ENCODE assay signal across 8 cellular contexts in the genomic region with DNA sequence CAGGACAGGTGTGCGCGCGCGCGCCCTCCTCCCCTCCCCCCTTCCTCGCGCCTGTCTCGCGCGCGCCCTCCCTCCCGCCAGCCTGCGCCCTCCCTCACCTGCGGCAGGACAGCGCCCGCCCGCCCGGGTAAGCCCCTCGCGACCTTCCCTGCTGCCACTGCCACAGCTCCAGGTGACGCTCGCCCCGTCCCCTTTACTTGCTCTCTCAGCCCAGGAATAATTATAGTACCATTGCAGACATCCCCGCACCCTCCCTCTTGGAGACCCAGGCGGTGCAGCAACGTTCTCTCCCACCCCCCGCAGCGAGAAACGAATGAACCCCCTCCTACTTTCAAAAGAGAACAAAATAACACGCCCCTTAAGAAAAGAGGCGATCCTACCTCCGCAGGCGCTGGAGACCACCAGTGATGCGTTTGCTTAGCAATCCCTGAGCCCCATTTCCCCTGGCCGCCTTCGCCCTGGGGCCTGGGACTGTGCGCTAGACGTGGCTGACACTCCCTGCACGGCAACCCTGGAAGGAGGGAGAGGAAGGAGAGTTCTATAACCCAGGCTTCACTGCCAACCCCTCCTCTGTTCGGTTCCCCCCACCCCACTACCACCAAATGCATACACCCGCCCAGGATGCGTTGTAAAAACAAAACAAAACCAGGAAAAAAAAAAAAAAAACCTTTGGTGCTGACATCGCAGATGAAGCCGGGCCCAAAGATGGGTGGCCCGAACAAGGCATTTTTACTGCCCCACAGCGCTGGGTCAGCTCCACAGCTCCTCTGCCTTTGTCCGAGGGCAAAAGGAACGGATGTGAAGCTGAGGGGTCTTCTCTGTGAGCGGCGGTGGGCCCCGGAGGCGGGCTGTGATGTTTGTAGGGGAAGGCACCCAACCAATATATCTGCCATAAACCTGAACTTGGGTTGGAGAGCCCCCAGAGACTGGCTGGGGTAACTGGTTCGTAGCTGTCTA. TPM values are rescaled to one million over a fixed set of nuclear protein-coding genes. Genes with fewer than 3 reads are reported as not detected.
DNase-seq lines count a peak whose midpoint lies in the region; ATAC-seq and TF ChIP-seq lines count a peak whose summit lies in the region.

No MANE protein-coding gene starts in this region.

- peaks cover 12 to 34% (median 24%) of the 10 kb centered on the region in 3 donors for H3K27me3 Mint-ChIP-seq in immature natural killer cell (ENCODE audit: low read depth in 3 of 3)

- H3K36me3 Mint-ChIP-seq in immature natural killer cell = peaks cover 0 to 3% (median 3%) of the 10 kb centered on the region in 3 donors

- no peaks in the 10 kb centered on the region for H3K27me3 ChIP-seq in PC-9 (ENCODE audit: insufficient read depth, low read depth)

- no peaks in the 10 kb centered on the region for H3K36me3 ChIP-seq in PC-9 (ENCODE audit: low read depth)

- no peak for TF ChIP-seq CTCF in PC-9 (conservative IDR thresholded peaks at IDR 0.05)

- POLR2A ChIA-PET in PC-9 (lab: Charles Lee; ENCODE audit: unreplicated experiment) = interaction anchor here (0.5 to 0.6 kb wide), 2 partner anchors 51 to 110 kb away, joined by 3 to 4 read pairs; no protein-coding TSS in a partner anchor

- peak overlapping the region; percentile 90 to 95 (median 94) for H3K4me3 Mint-ChIP-seq in immature natural killer cell

- BruUV-seq in PC-9 (replicated peaks; lab: Mats Ljungman, UMichigan) = TSS peak; percentile 78

- peaks cover 41 to 47% of the 10 kb centered on the region in 2 donors for H3K4me1 Mint-ChIP-seq in immature natural killer cell

- H3F3A ChIP-seq in PC-9 (ENCODE audit: insufficient read depth, low read depth) = peaks cover 27% of the 10 kb centered on the region

- H3K9me3 Mint-ChIP-seq in immature natural killer cell = no peaks in the 10 kb centered on the region

- H3K4me2 ChIP-seq in PC-9 = peak overlapping the region; percentile 85

- peak overlapping the region; percentile 72 for H3K27ac ChIP-seq in PC-9

- H3K9me2 ChIP-seq in PC-9 (ENCODE audit: insufficient read depth) = no peaks in the 10 kb centered on the region

- peak overlapping the region; percentile 80 for H2AFZ ChIP-seq in PC-9

- CTCF ChIA-PET in PC-9 (lab: Charles Lee) = interaction anchor here (0.6 to 1.1 kb wide), 3 partner anchors 10 to 35 kb away, joined by 3 to 10 read pairs (median 8); no protein-coding TSS in a partner anchor

- H4K20me1 ChIP-seq in PC-9 (ENCODE audit: insufficient read depth) = no peaks in the 10 kb centered on the region

- H3K79me2 ChIP-seq in PC-9 (ENCODE audit: low read depth) = peaks cover 52% of the 10 kb centered on the region

- peaks cover 34% of the 10 kb centered on the region for H3K4me1 ChIP-seq in PC-9 (replicated peaks; ENCODE audit: insufficient read depth)

- peak overlapping the region; percentile 81 to 98 (median 94) for H3K27ac Mint-ChIP-seq in immature natural killer cell

- DNase-seq in SKM-1 treated with dmso at 0.1 percent for 144 hours (lab: John Stamatoyannopoulos, UW; ENCODE audit: unreplicated experiment) (peak; percentile 27), SKM-1 (lab: John Stamatoyannopoulos, UW; ENCODE audit: unreplicated experiment) (no peak), PC-9 (peak in 1 of 2 experiments; percentile 28), astrocyte of the hippocampus (ENCODE audit: low read depth, low spot score) (peak; percentile 14), immature natural killer cell (peak in 2 of 3 donors; percentile 11 to 12), NCI-H2171 (lab: John Stamatoyannopoulos, UW) (no peak)
- peak; percentile 76 for DNase-seq in stimulated activated CD4-positive, alpha-beta T cell treated with anti-CD3 and anti-CD28 coated beads, Interleukin-4, amount 100 ng/mL, for 24 hours

- intact Hi-C loops in PC-9 (cut with micrococcal nuclease; ENCODE audit: unreplicated experiment) = no loop called here

- no peaks in the 10 kb centered on the region for H3K9me3 ChIP-seq in PC-9 (ENCODE audit: insufficient read depth, low read depth)

- H3K4me3 ChIP-seq in PC-9 = peak overlapping the region; percentile 99

- no peak for ATAC-seq in HG02588 (IDR thresholded peaks at IDR 0.05; ENCODE audit: unreplicated experiment)

RNA-seq across cellular contexts. Expression of gene PURA, which starts 5.5 kb away (rescaled TPM):
- 13.6 and 17.9 TPM in 2 replicates for total RNA-seq in PC-9 (2021)
- 1 to 10 TPM; 2.0 to 3.7 (median 3.4) TPM for polyA plus RNA-seq in immature natural killer cell

RNA-seq across cellular contexts. Expression of gene IGIP, which starts 17.4 kb away (rescaled TPM):
- 6.2 and 7.5 TPM in 2 replicates for total RNA-seq in PC-9 (2021)
- under 1 TPM in 1 of 3 donors, not detected in 2; 0.35 TPM for polyA plus RNA-seq in immature natural killer cell

Comparison
In these comparisons a context has a peak if more than half of its experiments do, and no peak if none do; other contexts are left out.
1. DNase-seq: peak in SKM-1 treated with dmso at 0.1 percent for 144 hours (single experiment), astrocyte of the hippocampus (single experiment), immature natural killer cell (2 of 3) and stimulated activated CD4-positive, alpha-beta T cell treated with anti-CD3 and anti-CD28 coated beads, Interleukin-4, amount 100 ng/mL, for 24 hours (single experiment); none in SKM-1 (single experiment) and NCI-H2171 (single experiment).